Comparison of ENCODE assay signal across 18 cellular contexts in the genomic region with DNA sequence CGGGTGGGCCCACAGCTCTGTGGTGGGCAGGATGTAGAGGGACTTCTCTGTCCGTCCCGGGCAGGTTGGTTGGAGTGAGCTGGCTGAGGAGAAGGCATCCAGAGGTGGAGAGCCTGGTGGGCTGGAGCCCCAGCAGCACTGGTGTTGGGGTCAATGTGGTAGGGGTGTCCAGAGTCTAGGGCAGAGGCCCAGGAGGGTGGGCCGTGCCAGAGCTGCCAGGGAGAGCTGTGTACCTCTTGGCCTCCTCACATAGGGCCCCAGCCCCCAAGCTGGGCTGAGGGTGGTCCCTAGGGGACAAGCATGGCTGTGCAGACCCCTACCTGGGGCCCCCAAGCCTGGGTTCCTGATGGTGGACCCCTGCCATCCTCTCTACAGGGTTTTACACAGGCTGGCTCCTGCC. TPM values are rescaled to one million over a fixed set of nuclear protein-coding genes. Genes with fewer than 3 reads are reported as not detected.
"Had no signal": no experiment of that assay in that cellular context is flagged by ENCODE, and none has a peak within 500 bp of the region (broad histone marks: within the 10 kb centered on the region; RNA-seq: fewer than 3 reads in every experiment).

No MANE protein-coding gene starts in this region.

- H3K9me3 ChIP-seq: heart right ventricle, lower lobe of right lung, spleen had no signal

- ATAC-seq: esophagus mucosa, heart right ventricle, sciatic nerve had no signal

- DNase-seq: cortex of kidney; effector memory CD4-positive, alpha-beta T cell; heart right ventricle; hypothalamus; kidney glomerular epithelial cell; lower lobe of right lung; midbrain; spleen; stimulated activated CD4-positive, alpha-beta T cell treated with anti-CD3 and anti-CD28 coated beads, Interleukin-15, amount 100 ng/mL, for 24 hours; stimulated activated CD4-positive, alpha-beta T cell treated with anti-CD3 and anti-CD28 coated beads, Interleukin-1b, Interleukin-23, amount 100 ng/mL, for 48 hours; stimulated activated CD4-positive, alpha-beta T cell treated with anti-CD3 and anti-CD28 coated beads, Interleukin-4, amount 100 ng/mL, for 24 hours; stimulated activated naive B cell treated with anti-CD40 and anti-IgM and Interleukin-4, amounts not matched to agents 10 μg/mL and 1 μg/mL and 100 μg/mL, for 72 hours; trophoblast cell had no signal

- H3K4me3 Mint-ChIP-seq: memory B cell; stimulated activated naive B cell treated with anti-CD40 and anti-IgM and Interleukin-4, amounts not matched to agents 10 μg/mL and 1 μg/mL and 100 μg/mL, for 72 hours had no signal

- H3K4me1 ChIP-seq: heart right ventricle, lower lobe of right lung, spleen had no signal

- H3K36me3 ChIP-seq: heart right ventricle, lower lobe of right lung, spleen had no signal

- H3K27ac ChIP-seq: heart right ventricle, lower lobe of right lung, spleen had no signal

- H3K27ac Mint-ChIP-seq: memory B cell; stimulated activated naive B cell treated with anti-CD40 and anti-IgM and Interleukin-4, amounts not matched to agents 10 μg/mL and 1 μg/mL and 100 μg/mL, for 72 hours had no signal

- H3K9me3 Mint-ChIP-seq: memory B cell; stimulated activated naive B cell treated with anti-CD40 and anti-IgM and Interleukin-4, amounts not matched to agents 10 μg/mL and 1 μg/mL and 100 μg/mL, for 72 hours had no signal

- H3K36me3 Mint-ChIP-seq: memory B cell; stimulated activated naive B cell treated with anti-CD40 and anti-IgM and Interleukin-4, amounts not matched to agents 10 μg/mL and 1 μg/mL and 100 μg/mL, for 72 hours had no signal

- H3K4me3 ChIP-seq: heart right ventricle, lower lobe of right lung, spleen had no signal

- H3K4me1 Mint-ChIP-seq: memory B cell; stimulated activated naive B cell treated with anti-CD40 and anti-IgM and Interleukin-4, amounts not matched to agents 10 μg/mL and 1 μg/mL and 100 μg/mL, for 72 hours had no signal

- H3K27me3 ChIP-seq: heart right ventricle, spleen had no signal

RNA-seq across cellular contexts. Expression of a gene that starts 16.0 kb away (rescaled TPM):
- total RNA-seq: skeletal muscle tissue had no signal
- polyA plus RNA-seq: neural cell had no signal
